In the genomic region with DNA sequence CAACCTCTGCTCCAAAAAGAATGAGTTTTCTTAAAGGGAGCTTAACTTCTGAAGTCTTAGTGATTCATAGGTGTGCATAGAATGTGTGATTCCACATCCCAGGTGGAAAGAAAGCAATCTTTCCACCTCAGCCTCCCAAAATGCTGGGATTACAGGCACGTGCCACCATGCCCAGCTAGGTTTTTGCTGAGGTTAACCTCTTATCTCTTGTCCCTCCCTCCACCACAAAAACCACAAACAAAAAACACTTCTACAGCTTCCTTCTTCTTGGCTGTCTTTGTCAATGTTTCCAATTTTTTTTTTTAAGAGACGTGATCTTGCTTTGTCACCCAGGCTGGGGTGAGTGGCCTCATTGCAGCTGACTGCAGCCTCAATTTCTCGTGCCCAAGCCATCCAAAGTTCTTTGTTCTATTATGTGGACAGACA, we compare ENCODE assay signal across 10 cellular contexts. TPM values are rescaled to one million over a fixed set of nuclear protein-coding genes. Genes with fewer than 3 reads are reported as not detected.
DNase-seq lines count a peak whose midpoint lies in the region; ATAC-seq and TF ChIP-seq lines count a peak whose summit lies in the region.
"Had no signal": no experiment of that assay in that cellular context is flagged by ENCODE, and none has a peak within 500 bp of the region (broad histone marks: within the 10 kb centered on the region; RNA-seq: fewer than 3 reads in every experiment).

No MANE protein-coding gene starts in this region.

- H3K27ac Mint-ChIP-seq in activated T-helper 1 cell treated with anti-CD3 and anti-CD28 coated beads, Interleukin-12 subunit alpha, Interleukin-12 subunit beta, Interleukin-2, Interleukin-4 antibody, amounts not matched to agents 30 ng/mL and 10 ng/mL and 1 ng/mL, durations not matched to agents 14 hours and 24 hours and 36 hours, result peak overlapping the region; percentile 24
- H3K27ac Mint-ChIP-seq in naive thymus-derived CD4-positive, alpha-beta T cell, result peak overlapping the region; percentile 29 to 80 (median 56)
- no peak overlapping the region for H3K27ac Mint-ChIP-seq in chondrocyte (ENCODE audit: unreplicated experiment)

- H3K36me3 ChIP-seq in OCI-LY1 (ENCODE audit: insufficient read depth, low read length), result peaks cover 21% of the 10 kb centered on the region; the same call in 1 of the 2 replicates
- H3K36me3 ChIP-seq in naive thymus-derived CD4-positive, alpha-beta T cell (ENCODE audit: control insufficient read depth in 2 of 3, insufficient read depth in 3 of 3, low read length in 3 of 3), result peaks cover 3 to 15% (median 4%) of the 10 kb centered on the region in 3 experiments

- H3K4me3 ChIP-seq in OCI-LY1 (ENCODE audit: low read depth, low read length, poor library complexity, severe bottlenecking), result no peak overlapping the region
- no peak overlapping the region for H3K4me3 ChIP-seq in naive thymus-derived CD4-positive, alpha-beta T cell (ENCODE audit: low read length)

- peaks cover 15% of the 10 kb centered on the region for H3K4me1 ChIP-seq in OCI-LY1 (ENCODE audit: insufficient read depth, low read length, severe bottlenecking)
- H3K4me1 ChIP-seq in naive thymus-derived CD4-positive, alpha-beta T cell (ENCODE audit: control insufficient read depth in 2 of 2, insufficient read depth in 2 of 2, low read length in 2 of 2), result peaks cover 14 to 18% of the 10 kb centered on the region in 2 donors

- H3K9me3 Mint-ChIP-seq in activated T-helper 1 cell treated with anti-CD3 and anti-CD28 coated beads, Interleukin-12 subunit alpha, Interleukin-12 subunit beta, Interleukin-2, Interleukin-4 antibody, amounts not matched to agents 30 ng/mL and 10 ng/mL and 1 ng/mL, durations not matched to agents 14 hours and 24 hours and 36 hours, result no peaks in the 10 kb centered on the region
- H3K9me3 Mint-ChIP-seq in naive thymus-derived CD4-positive, alpha-beta T cell, result no peaks in the 10 kb centered on the region
- H3K9me3 Mint-ChIP-seq in chondrocyte (ENCODE audit: low read depth), result no peaks in the 10 kb centered on the region
- H3K9me3 Mint-ChIP-seq: neural crest cell had no signal

- peaks cover 2% of the 10 kb centered on the region for H3K27me3 Mint-ChIP-seq in activated T-helper 1 cell treated with anti-CD3 and anti-CD28 coated beads, Interleukin-12 subunit alpha, Interleukin-12 subunit beta, Interleukin-2, Interleukin-4 antibody, amounts not matched to agents 30 ng/mL and 10 ng/mL and 1 ng/mL, durations not matched to agents 14 hours and 24 hours and 36 hours (ENCODE audit: insufficient read depth)
- H3K27me3 Mint-ChIP-seq in naive thymus-derived CD4-positive, alpha-beta T cell, result no peaks in the 10 kb centered on the region
- H3K27me3 Mint-ChIP-seq in chondrocyte (ENCODE audit: low read depth), result no peaks in the 10 kb centered on the region

- H3K79me2 ChIP-seq in OCI-LY1 (ENCODE audit: insufficient read depth, low read length), result no peaks in the 10 kb centered on the region

- H4K20me1 ChIP-seq in OCI-LY1 (ENCODE audit: insufficient read depth, low read length), result no peaks in the 10 kb centered on the region

- peak; percentile 75 for ATAC-seq in naive thymus-derived CD4-positive, alpha-beta T cell
- ATAC-seq in GM19328 (IDR thresholded peaks at IDR 0.05; ENCODE audit: unreplicated experiment), result no peak

- peaks cover 13% of the 10 kb centered on the region for H3K4me1 Mint-ChIP-seq in activated T-helper 1 cell treated with anti-CD3 and anti-CD28 coated beads, Interleukin-12 subunit alpha, Interleukin-12 subunit beta, Interleukin-2, Interleukin-4 antibody, amounts not matched to agents 30 ng/mL and 10 ng/mL and 1 ng/mL, durations not matched to agents 14 hours and 24 hours and 36 hours (ENCODE audit: low read depth)
- peaks cover 7 to 23% (median 21%) of the 10 kb centered on the region in 7 donors for H3K4me1 Mint-ChIP-seq in naive thymus-derived CD4-positive, alpha-beta T cell
- H3K4me1 Mint-ChIP-seq in chondrocyte (ENCODE audit: low read depth), result no peaks in the 10 kb centered on the region

- no peak overlapping the region; the same call in 1 of the 2 replicates for H3K9ac ChIP-seq in OCI-LY1 (ENCODE audit: low read length)

- H3K4me3 Mint-ChIP-seq in activated T-helper 1 cell treated with anti-CD3 and anti-CD28 coated beads, Interleukin-12 subunit alpha, Interleukin-12 subunit beta, Interleukin-2, Interleukin-4 antibody, amounts not matched to agents 30 ng/mL and 10 ng/mL and 1 ng/mL, durations not matched to agents 14 hours and 24 hours and 36 hours, result peak overlapping the region; percentile 32
- peak overlapping the region in 9 of 10 donors; percentile 54 to 81 (median 67) for H3K4me3 Mint-ChIP-seq in naive thymus-derived CD4-positive, alpha-beta T cell
- no peak overlapping the region for H3K4me3 Mint-ChIP-seq in chondrocyte (ENCODE audit: unreplicated experiment)
- H3K4me3 Mint-ChIP-seq: neural crest cell had no signal

- H3F3A ChIP-seq in OCI-LY1 (ENCODE audit: insufficient read depth, low read length), result no peaks in the 10 kb centered on the region; the same call in 1 of the 2 replicates

- intact Hi-C loops in activated T-helper 1 cell treated with anti-CD3 and anti-CD28 coated beads, Interleukin-12 subunit alpha, Interleukin-12 subunit beta, Interleukin-2, Interleukin-4 antibody, amounts not matched to agents 30 ng/mL and 10 ng/mL and 1 ng/mL, durations not matched to agents 14 hours and 24 hours and 36 hours (cut with micrococcal nuclease), result loop anchor here (1.0 kb wide), 1 partner anchor 8 kb away; a partner anchor contains a TSS
- intact Hi-C loops in naive thymus-derived CD4-positive, alpha-beta T cell (cut with micrococcal nuclease), result loop anchor here in 1 of 2 donors (1.0 kb wide), 1 partner anchor 8 kb away; a partner anchor contains a TSS
- intact Hi-C loops in posterior vena cava (cut with DNase I), result no loop called here

- H3K36me3 Mint-ChIP-seq in activated T-helper 1 cell treated with anti-CD3 and anti-CD28 coated beads, Interleukin-12 subunit alpha, Interleukin-12 subunit beta, Interleukin-2, Interleukin-4 antibody, amounts not matched to agents 30 ng/mL and 10 ng/mL and 1 ng/mL, durations not matched to agents 14 hours and 24 hours and 36 hours (ENCODE audit: low read depth), result peaks cover 19% of the 10 kb centered on the region
- peaks cover 2 to 15% (median 9%) of the 10 kb centered on the region in 5 donors for H3K36me3 Mint-ChIP-seq in naive thymus-derived CD4-positive, alpha-beta T cell
- H3K36me3 Mint-ChIP-seq in chondrocyte (ENCODE audit: low read depth), result peaks cover 9% of the 10 kb centered on the region

- no peaks in the 10 kb centered on the region for H3K27me3 ChIP-seq in OCI-LY1 (ENCODE audit: insufficient read depth, low read length)
- H3K27me3 ChIP-seq in naive thymus-derived CD4-positive, alpha-beta T cell (ENCODE audit: control insufficient read depth in 2 of 2, insufficient read depth in 2 of 2, low read length in 2 of 2), result no peaks in the 10 kb centered on the region

- peak; percentile 21 for DNase-seq in H4 (ENCODE audit: low spot score)
- peak; percentile 2 for DNase-seq in activated T-helper 1 cell treated with anti-CD3 and anti-CD28 coated beads, Interleukin-12 subunit alpha, Interleukin-12 subunit beta, Interleukin-2, Interleukin-4 antibody, amounts not matched to agents 30 ng/mL and 10 ng/mL and 1 ng/mL, durations not matched to agents 14 hours and 24 hours and 36 hours (ENCODE audit: low spot score)
- peak in 8 of 9 donors; percentile 29 to 56 (median 38) for DNase-seq in naive thymus-derived CD4-positive, alpha-beta T cell
- DNase-seq in posterior vena cava (ENCODE audit: low spot score), result no peak
- DNase-seq in chondrocyte (ENCODE audit: low spot score), result no peak
- DNase-seq: NCI-H526 treated with DMSO at 0.1 percent for 48 hours had no signal

- no peaks in the 10 kb centered on the region for H3K9me3 ChIP-seq in OCI-LY1 (ENCODE audit: low read length)
- no peaks in the 10 kb centered on the region for H3K9me3 ChIP-seq in naive thymus-derived CD4-positive, alpha-beta T cell (ENCODE audit: control insufficient read depth in 2 of 3, low read length in 3 of 3)

- no peak overlapping the region for H2AFZ ChIP-seq in OCI-LY1 (ENCODE audit: low read length)

- TF ChIP-seq CTCF in OCI-LY1 (IDR thresholded peaks at IDR 0.05; ENCODE audit: low read length), result no peak
- no peak for TF ChIP-seq CTCF in chondrocyte (IDR thresholded peaks at IDR 0.05)

- no peaks in the 10 kb centered on the region for H3K9me2 ChIP-seq in OCI-LY1 (ENCODE audit: low read depth, low read length)

- H3K27ac ChIP-seq in OCI-LY1 (ENCODE audit: low read depth, low read length, poor library complexity, severe bottlenecking), result peak overlapping the region; percentile 43
- H3K27ac ChIP-seq in naive thymus-derived CD4-positive, alpha-beta T cell (ENCODE audit: low read depth, low read length), result no peak overlapping the region
- H3K27ac ChIP-seq: VCaP had no signal

- POLR2A ChIA-PET in naive thymus-derived CD4-positive, alpha-beta T cell (lab: Charles Lee), result interaction anchor here (1.1 to 2.1 kb wide), 3 partner anchors 8 to 37 kb away, joined by 3 to 13 read pairs (median 4); a partner anchor contains a TSS

- CTCF ChIA-PET in naive thymus-derived CD4-positive, alpha-beta T cell (lab: Charles Lee), result interaction anchor here (0.7 kb wide), 1 partner anchor 49 kb away, joined by 3 read pairs; no protein-coding TSS in a partner anchor

- no peak overlapping the region; the same call in 1 of the 2 replicates for H3K4me2 ChIP-seq in OCI-LY1 (ENCODE audit: low read length)

RNA-seq across cellular contexts. Expression of a gene that starts 8.1 kb away (rescaled TPM):
- 119 and 166 TPM in 2 replicates for total RNA-seq in H4 (2014; rRNA removed; shearing (Covaris generic))
- 112 and 119 TPM in 2 replicates for total RNA-seq in activated T-helper 1 cell treated with anti-CD3 and anti-CD28 coated beads, Interleukin-12 subunit alpha, Interleukin-12 subunit beta, Interleukin-2, Interleukin-4 antibody, amounts not matched to agents 30 ng/mL and 10 ng/mL and 1 ng/mL, durations not matched to agents 14 hours and 24 hours and 36 hours
- 10 to 100 TPM; 23.3 to 73.0 (median 41.1) TPM for total RNA-seq in naive thymus-derived CD4-positive, alpha-beta T cell
- 10 to 100 TPM; 25.0 to 38.4 TPM for polyA plus RNA-seq in naive thymus-derived CD4-positive, alpha-beta T cell
- total RNA-seq in posterior vena cava (10 to 100 TPM; 37.2 to 50.4 TPM), chondrocyte (39.5 to 59.9 TPM (median 40.7 TPM) in 3 replicates)

Comparison
In these comparisons a context has a peak if more than half of its experiments do, and no peak if none do; other contexts are left out.
1. DNase-seq: peak in H4 (single experiment), activated T-helper 1 cell treated with anti-CD3 and anti-CD28 coated beads, Interleukin-12 subunit alpha, Interleukin-12 subunit beta, Interleukin-2, Interleukin-4 antibody, amounts not matched to agents 30 ng/mL and 10 ng/mL and 1 ng/mL, durations not matched to agents 14 hours and 24 hours and 36 hours (single experiment) and naive thymus-derived CD4-positive, alpha-beta T cell (8 of 9); none in posterior vena cava (single experiment) and chondrocyte (single experiment).